Comparison of ENCODE assay signal across 9 cellular contexts in the genomic region with DNA sequence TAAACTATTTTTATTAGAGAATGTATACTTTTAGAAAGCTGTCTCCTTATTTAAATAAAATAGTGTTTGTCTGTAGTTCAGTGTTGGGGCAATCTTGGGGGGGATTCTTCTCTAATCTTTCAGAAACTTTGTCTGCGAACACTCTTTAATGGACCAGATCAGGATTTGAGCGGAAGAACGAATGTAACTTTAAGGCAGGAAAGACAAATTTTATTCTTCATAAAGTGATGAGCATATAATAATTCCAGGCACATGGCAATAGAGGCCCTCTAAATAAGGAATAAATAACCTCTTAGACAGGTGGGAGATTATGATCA. TPM values are rescaled to one million over a fixed set of nuclear protein-coding genes. Genes with fewer than 3 reads are reported as not detected.
DNase-seq lines count a peak whose midpoint lies in the region; ATAC-seq and TF ChIP-seq lines count a peak whose summit lies in the region.
"Had no signal": no experiment of that assay in that cellular context is flagged by ENCODE, and none has a peak within 500 bp of the region (broad histone marks: within the 10 kb centered on the region; RNA-seq: fewer than 3 reads in every experiment).

No MANE protein-coding gene starts in this region.

- no peak for DNase-seq in activated naive CD4-positive, alpha-beta T cell treated with anti-CD3 and anti-CD28 coated beads, Interleukin-2, amount 10 ng/mL, durations not matched to agents 7 days and 5 days
- DNase-seq in activated naive CD4-positive, alpha-beta T cell treated with anti-CD3 and anti-CD28 coated beads, Interleukin-2, amount 50 U/mL, for 72 hours (ENCODE audit: low spot score in 2 of 2), result no peak
- DNase-seq in ascending aorta (ENCODE audit: low spot score in 2 of 2) (no peak), right lobe of liver (no peak), transverse colon (no peak), NAMALWA (ENCODE audit: low spot score) (no peak), NCI-H524 (lab: John Stamatoyannopoulos, UW) (no peak)
- DNase-seq: DMS 273 treated with DMSO at 0.1 percent for 48 hours had no signal

- H3K4me3 Mint-ChIP-seq in activated naive CD4-positive, alpha-beta T cell treated with anti-CD3 and anti-CD28 coated beads, Interleukin-2, amount 10 ng/mL, durations not matched to agents 7 days and 5 days, result no peak overlapping the region

- WGBS in right lobe of liver (ENCODE audit: insufficient coverage, low coverage, low lambda C conversion rate, missing lambda C conversion rate), result 7% methylated on average over 3 of the region's 3 CpGs
- 0 to 1% methylated on average over 3 of the region's 3 CpGs for WGBS in transverse colon (ENCODE audit: low coverage in 1 of 2), 2 donors

- H3K4me3 ChIP-seq in ascending aorta (peak overlapping the region; percentile 62 to 67), right lobe of liver (peak overlapping the region; percentile 61 to 75 (median 67)), transverse colon (peak overlapping the region; percentile 74 to 93 (median 88))

- H3K27ac ChIP-seq in ascending aorta, result peak overlapping the region; percentile 41 to 95
- H3K27ac ChIP-seq in right lobe of liver, result peak overlapping the region; percentile 99 to 100 (median 100)
- H3K27ac ChIP-seq in transverse colon, result peak overlapping the region; percentile 98 to 100 (median 99)

- no peak for TF ChIP-seq CTCF in ascending aorta (IDR thresholded peaks at IDR 0.05)
- TF ChIP-seq CTCF in right lobe of liver (IDR thresholded peaks at IDR 0.05), result no peak
- no peak for TF ChIP-seq CTCF in transverse colon (IDR thresholded peaks at IDR 0.05)

- peak; percentile 28 for TF ChIP-seq POLR2A in right lobe of liver (IDR thresholded peaks at IDR 0.05)
- TF ChIP-seq POLR2A in transverse colon (IDR thresholded peaks at IDR 0.05), result no peak

- ATAC-seq in activated naive CD4-positive, alpha-beta T cell treated with anti-CD3 and anti-CD28 coated beads, Interleukin-2, amount 50 U/mL, for 72 hours, result no peak
- ATAC-seq in right lobe of liver, result no peak
- no peak for ATAC-seq in HG03280 (IDR thresholded peaks at IDR 0.05; ENCODE audit: unreplicated experiment)

- H3K36me3 Mint-ChIP-seq in activated naive CD4-positive, alpha-beta T cell treated with anti-CD3 and anti-CD28 coated beads, Interleukin-2, amount 10 ng/mL, durations not matched to agents 7 days and 5 days, result peaks cover 38% of the 10 kb centered on the region
- peaks cover 0 to 39% of the 10 kb centered on the region in 2 donors for H3K36me3 Mint-ChIP-seq in activated naive CD4-positive, alpha-beta T cell treated with anti-CD3 and anti-CD28 coated beads, Interleukin-2, amount 50 U/mL, for 72 hours

- H3K4me1 ChIP-seq in ascending aorta (peaks cover 6 to 19% of the 10 kb centered on the region in 2 donors), right lobe of liver (peaks cover 0 to 36% (median 0%) of the 10 kb centered on the region in 4 donors), transverse colon (peaks cover 5 to 42% (median 32%) of the 10 kb centered on the region in 4 donors)

- peaks cover 42% of the 10 kb centered on the region for H3K4me1 Mint-ChIP-seq in activated naive CD4-positive, alpha-beta T cell treated with anti-CD3 and anti-CD28 coated beads, Interleukin-2, amount 10 ng/mL, durations not matched to agents 7 days and 5 days

- no peaks in the 10 kb centered on the region for H3K27me3 ChIP-seq in ascending aorta
- H3K27me3 ChIP-seq in right lobe of liver, result no peaks in the 10 kb centered on the region
- H3K27me3 ChIP-seq in transverse colon, result no peaks in the 10 kb centered on the region

- CTCF ChIA-PET in activated naive CD4-positive, alpha-beta T cell treated with anti-CD3 and anti-CD28 coated beads, Interleukin-2, amount 10 ng/mL, durations not matched to agents 7 days and 5 days (lab: Charles Lee), result interaction anchor here (1.2 to 10.5 kb wide), 3 partner anchors 26 to 86 kb away, joined by 3 to 145 read pairs (median 7); no protein-coding TSS in a partner anchor

- intact Hi-C loops in ascending aorta (cut with DNase I), result no loop called here
- intact Hi-C loops in right lobe of liver (cut with DNase I), result no loop called here
- intact Hi-C loops in transverse colon (cut with DNase I; ENCODE audit: low total_unique reads), result no loop called here

- H3K9me3 ChIP-seq in ascending aorta (no peaks in the 10 kb centered on the region), right lobe of liver (no peaks in the 10 kb centered on the region), transverse colon (no peaks in the 10 kb centered on the region)

- peak overlapping the region; percentile 83 for H3K27ac Mint-ChIP-seq in activated naive CD4-positive, alpha-beta T cell treated with anti-CD3 and anti-CD28 coated beads, Interleukin-2, amount 10 ng/mL, durations not matched to agents 7 days and 5 days
- no peak overlapping the region for H3K27ac Mint-ChIP-seq in activated naive CD4-positive, alpha-beta T cell treated with anti-CD3 and anti-CD28 coated beads, Interleukin-2, amount 50 U/mL, for 72 hours

- H3K9me3 Mint-ChIP-seq in activated naive CD4-positive, alpha-beta T cell treated with anti-CD3 and anti-CD28 coated beads, Interleukin-2, amount 10 ng/mL, durations not matched to agents 7 days and 5 days, result no peaks in the 10 kb centered on the region
- H3K9me3 Mint-ChIP-seq in activated naive CD4-positive, alpha-beta T cell treated with anti-CD3 and anti-CD28 coated beads, Interleukin-2, amount 50 U/mL, for 72 hours, result peaks cover 0 to 3% of the 10 kb centered on the region in 2 donors

- in situ Hi-C loops in transverse colon (cut with MboI; ENCODE audit: low pct_ligation_motif_present in 1 of 4, low pct_unique_long_range_greater_than_20kb in 1 of 4, low sequenced_read_pairs in 3 of 4), result loop anchor here in 2 of 4 donors (10.0 kb wide), 1 partner anchor 79 kb away; a partner anchor contains a TSS

- H3K36me3 ChIP-seq in ascending aorta (peaks cover 58 to 67% of the 10 kb centered on the region in 2 donors), right lobe of liver (peaks cover 13 to 49% (median 33%) of the 10 kb centered on the region in 4 donors), transverse colon (peaks cover 0 to 60% (median 27%) of the 10 kb centered on the region in 4 donors)

- no peak for TF ChIP-seq EP300 in transverse colon (IDR thresholded peaks at IDR 0.05; ENCODE audit: low read depth)

- no peaks in the 10 kb centered on the region for H3K27me3 Mint-ChIP-seq in activated naive CD4-positive, alpha-beta T cell treated with anti-CD3 and anti-CD28 coated beads, Interleukin-2, amount 10 ng/mL, durations not matched to agents 7 days and 5 days

RNA-seq across cellular contexts. Expression of a gene that starts 4.7 kb away (rescaled TPM):
- total RNA-seq in activated naive CD4-positive, alpha-beta T cell treated with anti-CD3 and anti-CD28 coated beads, Interleukin-2, amount 50 U/mL, for 72 hours, result over 10,000 TPM in 1 of 2 donors, 1,000 to 10,000 TPM in 1; 7,127 to 16,609 TPM
- 8,553 TPM for total RNA-seq in ascending aorta
- 1,000 to 10,000 TPM; 2,716 to 5,163 (median 3,933) TPM for total RNA-seq in right lobe of liver
- over 10,000 TPM; 17,948 to 48,028 (median 23,406) TPM for total RNA-seq in transverse colon

RNA-seq across cellular contexts. Expression of a gene that starts 21.3 kb away (rescaled TPM):
- total RNA-seq in activated naive CD4-positive, alpha-beta T cell treated with anti-CD3 and anti-CD28 coated beads, Interleukin-2, amount 50 U/mL, for 72 hours, result 10 to 100 TPM; 74.3 to 93.2 TPM
- total RNA-seq in ascending aorta (220 TPM), right lobe of liver (10 to 100 TPM; 51.3 to 82.3 (median 57.0) TPM), transverse colon (10 to 100 TPM; 41.0 to 78.4 (median 69.2) TPM)

RNA-seq across cellular contexts. Expression of a gene that starts 54.6 kb away (rescaled TPM):
- total RNA-seq in activated naive CD4-positive, alpha-beta T cell treated with anti-CD3 and anti-CD28 coated beads, Interleukin-2, amount 50 U/mL, for 72 hours, result 10 to 100 TPM; 66.6 to 90.4 TPM
- total RNA-seq in ascending aorta (702 TPM), right lobe of liver (10 to 100 TPM; 26.6 to 94.1 (median 46.8) TPM), transverse colon (100 to 1,000 TPM in 2 of 4 donors, 10 to 100 TPM in 2; 48.7 to 467 (median 140) TPM)
